In the genomic region with DNA sequence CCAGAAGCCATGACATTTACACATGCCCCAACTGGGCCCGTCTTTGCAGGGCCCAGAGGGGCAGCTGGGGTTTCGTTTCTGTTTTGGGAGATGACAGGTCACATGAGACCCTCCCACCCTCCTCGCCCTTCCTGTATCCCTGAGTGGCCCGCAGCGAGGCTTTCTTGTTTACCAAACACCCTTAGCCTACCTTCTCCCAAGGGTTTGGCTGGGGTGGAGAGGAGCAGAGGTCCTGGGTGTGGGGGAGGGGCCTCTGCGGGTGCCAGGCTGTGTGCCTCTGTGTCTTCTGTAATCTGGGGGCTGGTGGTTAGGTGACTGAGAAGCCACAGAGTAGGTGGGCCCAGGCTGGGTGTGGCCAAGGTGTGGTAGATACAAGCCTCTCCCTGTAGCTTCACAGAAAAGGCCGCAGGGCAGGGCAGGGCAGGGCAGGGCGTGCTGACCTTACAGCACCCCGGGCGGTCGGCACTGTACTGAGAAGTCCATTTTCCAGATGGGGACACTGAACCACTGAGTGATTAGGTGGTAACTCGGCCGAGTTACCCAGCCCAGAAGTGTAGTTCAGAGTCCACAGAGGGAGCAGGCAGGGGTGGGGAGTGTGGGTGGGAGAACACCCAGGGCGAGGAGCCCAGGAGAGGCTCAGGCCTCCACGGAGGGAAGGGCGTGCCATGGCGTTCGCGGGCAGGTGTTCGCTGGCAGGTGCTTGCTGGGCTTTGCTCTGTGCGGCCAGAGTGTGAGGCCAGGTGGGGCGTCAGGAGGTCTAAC, we compare ENCODE assay signal across 10 cellular contexts. TPM values are rescaled to one million over a fixed set of nuclear protein-coding genes. Genes with fewer than 3 reads are reported as not detected.
DNase-seq lines count a peak whose midpoint lies in the region; ATAC-seq and TF ChIP-seq lines count a peak whose summit lies in the region.
"Had no signal": no experiment of that assay in that cellular context is flagged by ENCODE, and none has a peak within 500 bp of the region (broad histone marks: within the 10 kb centered on the region; RNA-seq: fewer than 3 reads in every experiment).

No MANE protein-coding gene starts in this region.

- ATAC-seq in esophagus mucosa = peak; percentile 75
- ATAC-seq in stimulated activated naive B cell treated with anti-CD40 and anti-IgM and Interleukin-4, amounts not matched to agents 10 μg/mL and 1 μg/mL and 100 μg/mL, for 72 hours (replicated peaks) = peak; percentile 81 to 85
- ATAC-seq in heart right ventricle = no peak
- ATAC-seq in GM19395 (IDR thresholded peaks at IDR 0.05; ENCODE audit: unreplicated experiment) = no peak

- no peaks in the 10 kb centered on the region for H3K36me3 ChIP-seq in heart right ventricle
- no peaks in the 10 kb centered on the region for H3K36me3 ChIP-seq in prostate gland

- H3K27ac ChIP-seq in heart right ventricle (peak overlapping the region in 1 of 10 donors; percentile 50), prostate gland (no peak overlapping the region)
- H3K27ac ChIP-seq: tibial artery had no signal

- no peak for TF ChIP-seq POLR2A in prostate gland (IDR thresholded peaks at IDR 0.05)

- 71 to 77% methylated on average over 22 of the region's 22 CpGs for WGBS in heart right ventricle, 2 donors
- WGBS in prostate gland = 73% methylated on average over 21 of the region's 22 CpGs

- H3K9me3 Mint-ChIP-seq in stimulated activated naive B cell treated with anti-CD40 and anti-IgM and Interleukin-4, amounts not matched to agents 10 μg/mL and 1 μg/mL and 100 μg/mL, for 72 hours = no peaks in the 10 kb centered on the region

- H3K27ac Mint-ChIP-seq in stimulated activated naive B cell treated with anti-CD40 and anti-IgM and Interleukin-4, amounts not matched to agents 10 μg/mL and 1 μg/mL and 100 μg/mL, for 72 hours = peak overlapping the region; percentile 95

- H3K27me3 ChIP-seq in heart right ventricle (no peaks in the 10 kb centered on the region), prostate gland (replicated peaks; ENCODE audit: insufficient read depth) (no peaks in the 10 kb centered on the region)

- no peak overlapping the region for H3K4me3 ChIP-seq in heart right ventricle
- H3K4me3 ChIP-seq in prostate gland = no peak overlapping the region
- H3K4me3 ChIP-seq: tibial artery had no signal

- peaks cover 31 to 41% of the 10 kb centered on the region in 2 donors for H3K4me1 Mint-ChIP-seq in stimulated activated naive B cell treated with anti-CD40 and anti-IgM and Interleukin-4, amounts not matched to agents 10 μg/mL and 1 μg/mL and 100 μg/mL, for 72 hours

- peaks cover 0 to 20% (median 0%) of the 10 kb centered on the region in 9 donors for H3K4me1 ChIP-seq in heart right ventricle
- H3K4me1 ChIP-seq in prostate gland (replicated peaks) = no peaks in the 10 kb centered on the region
- H3K4me1 ChIP-seq: tibial artery had no signal

- no peak for TF ChIP-seq CTCF in heart right ventricle (IDR thresholded peaks at IDR 0.05)
- TF ChIP-seq CTCF in prostate gland (IDR thresholded peaks at IDR 0.05) = no peak

- peaks cover 5 to 9% of the 10 kb centered on the region in 2 donors for H3K36me3 Mint-ChIP-seq in stimulated activated naive B cell treated with anti-CD40 and anti-IgM and Interleukin-4, amounts not matched to agents 10 μg/mL and 1 μg/mL and 100 μg/mL, for 72 hours

- H3K9me3 ChIP-seq in heart right ventricle (no peaks in the 10 kb centered on the region), prostate gland (no peaks in the 10 kb centered on the region)
- H3K9me3 ChIP-seq: tibial artery had no signal

- intact Hi-C loops in heart right ventricle (cut with DNase I) = no loop called here
- intact Hi-C loops in prostate gland (cut with DNase I) = no loop called here

- DNase-seq in activated CD4-positive, alpha-beta T cell treated with anti-CD3 and anti-CD28 coated beads for 48 hours = peak; percentile 15
- DNase-seq in activated CD4-positive, alpha-beta T cell treated with anti-CD3 and anti-CD28 coated beads, Interleukin-2, amount 50 U/mL, for 4 hours = no peak
- peak; percentile 59 for DNase-seq in SHP77 treated with DMSO at 0.1 percent for 48 hours (lab: John Stamatoyannopoulos, UW)
- DNase-seq in stimulated activated naive B cell treated with anti-CD40 and anti-IgM and Interleukin-4, amounts not matched to agents 10 μg/mL and 1 μg/mL and 100 μg/mL, for 72 hours = peak; percentile 20
- DNase-seq in heart right ventricle = no peak
- DNase-seq in prostate gland (ENCODE audit: low spot score) = no peak
- DNase-seq: NK-92 treated with Interleukin-12 subunit alpha and Interleukin-12 subunit beta, amount 100 ng/mL, for 24 hours; tibial artery had no signal

- H3K4me3 Mint-ChIP-seq in stimulated activated naive B cell treated with anti-CD40 and anti-IgM and Interleukin-4, amounts not matched to agents 10 μg/mL and 1 μg/mL and 100 μg/mL, for 72 hours = peak overlapping the region; percentile 58 to 73

- H3K27me3 Mint-ChIP-seq in stimulated activated naive B cell treated with anti-CD40 and anti-IgM and Interleukin-4, amounts not matched to agents 10 μg/mL and 1 μg/mL and 100 μg/mL, for 72 hours = no peaks in the 10 kb centered on the region

RNA-seq across cellular contexts. Expression of gene PRR5, which starts 8.7 kb away (rescaled TPM):
- total RNA-seq in esophagus mucosa (11.1 TPM), heart right ventricle (1 to 10 TPM in 9 of 10 donors, under 1 TPM in 1; 0.96 to 4.8 (median 2.9) TPM), prostate gland (10 to 100 TPM; 47.8 to 56.5 TPM)
- polyA plus RNA-seq in heart right ventricle = 1 to 10 TPM; 2.8 to 3.4 TPM

RNA-seq across cellular contexts. Expression of gene ARHGAP8, which starts 41.7 kb away (rescaled TPM):
- 8.9 TPM for total RNA-seq in esophagus mucosa
- under 1 TPM in 5 of 10 donors, not detected in 5; 0.30 to 0.53 (median 0.40) TPM for total RNA-seq in heart right ventricle
- polyA plus RNA-seq in heart right ventricle = under 1 TPM; 0.17 to 0.22 TPM
- total RNA-seq in prostate gland = 10 to 100 TPM; 34.6 to 64.5 TPM

Comparison
In these comparisons a context has a peak if more than half of its experiments do, and no peak if none do; other contexts are left out.
1. DNase-seq: peak in activated CD4-positive, alpha-beta T cell treated with anti-CD3 and anti-CD28 coated beads for 48 hours (single experiment), SHP77 treated with DMSO at 0.1 percent for 48 hours (single experiment) and stimulated activated naive B cell treated with anti-CD40 and anti-IgM and Interleukin-4, amounts not matched to agents 10 μg/mL and 1 μg/mL and 100 μg/mL, for 72 hours (single experiment); none in activated CD4-positive, alpha-beta T cell treated with anti-CD3 and anti-CD28 coated beads, Interleukin-2, amount 50 U/mL, for 4 hours (0 of 2), heart right ventricle (0 of 2) and prostate gland (single experiment).
2. ATAC-seq: peak in esophagus mucosa (single experiment) and stimulated activated naive B cell treated with anti-CD40 and anti-IgM and Interleukin-4, amounts not matched to agents 10 μg/mL and 1 μg/mL and 100 μg/mL, for 72 hours (2 of 2); none in heart right ventricle (0 of 8) and GM19395 (single experiment).